7 cellular contexts compared by ENCODE assay signal in genomic region chr10:12195281-12195602, GRCh38. TPM values are rescaled to one million over a fixed set of nuclear protein-coding genes. Genes with fewer than 3 reads are reported as not detected.
DNase-seq lines count a peak whose midpoint lies in the region; ATAC-seq and TF ChIP-seq lines count a peak whose summit lies in the region.

No MANE protein-coding gene starts in this region.

- TF ChIP-seq CTCF in kidney epithelial cell (IDR thresholded peaks at IDR 0.05; ENCODE audit: insufficient read depth, low read length, poor library complexity, severe bottlenecking), result no peak

- peaks cover 19% of the 10 kb centered on the region for H3K36me3 Mint-ChIP-seq in activated naive CD8-positive, alpha-beta T cell treated with anti-CD3 and anti-CD28 coated beads, Interleukin-2, amount 10 ng/mL, durations not matched to agents 7 days and 5 days

- H3K27ac ChIP-seq in thymus (ENCODE audit: low read depth), result peak overlapping the region; percentile 95

- DNase-seq in activated naive CD8-positive, alpha-beta T cell treated with anti-CD3 and anti-CD28 coated beads, Interleukin-2, amount 10 ng/mL, durations not matched to agents 7 days and 5 days, result no peak
- DNase-seq in kidney epithelial cell (ENCODE audit: low read depth) (no peak), DMS153 treated with DMSO at 0.1 percent for 48 hours (lab: John Stamatoyannopoulos, UW; ENCODE audit: unreplicated experiment) (no peak), NCI-H69 (lab: John Stamatoyannopoulos, UW) (no peak)

- H3K36me3 ChIP-seq in kidney epithelial cell (ENCODE audit: control insufficient read depth, insufficient read depth, low read length) (no peaks in the 10 kb centered on the region), thymus (ENCODE audit: control insufficient read depth, insufficient read depth) (peaks cover 3% of the 10 kb centered on the region)

- POLR2A ChIA-PET in activated naive CD8-positive, alpha-beta T cell treated with anti-CD3 and anti-CD28 coated beads, Interleukin-2, amount 10 ng/mL, durations not matched to agents 7 days and 5 days (lab: Charles Lee), result interaction anchor here (0.7 to 2.1 kb wide), 11 partner anchors 14 to 1105 kb away, joined by 3 to 20 read pairs (median 4); partner anchors contain the start of genes CAMK1D, DHTKD1, PHYH and UPF2

- peaks cover 9% of the 10 kb centered on the region for H3K4me1 ChIP-seq in thymus (ENCODE audit: control insufficient read depth, insufficient read depth, low read length)

- WGBS in thymus, result under 1% methylated on average over 12 of the region's 12 CpGs

- no peaks in the 10 kb centered on the region for H3K9me3 Mint-ChIP-seq in activated naive CD8-positive, alpha-beta T cell treated with anti-CD3 and anti-CD28 coated beads, Interleukin-2, amount 10 ng/mL, durations not matched to agents 7 days and 5 days

- peak overlapping the region; percentile 92 for H3K27ac Mint-ChIP-seq in activated naive CD8-positive, alpha-beta T cell treated with anti-CD3 and anti-CD28 coated beads, Interleukin-2, amount 10 ng/mL, durations not matched to agents 7 days and 5 days

- H3K4me3 Mint-ChIP-seq in activated naive CD8-positive, alpha-beta T cell treated with anti-CD3 and anti-CD28 coated beads, Interleukin-2, amount 10 ng/mL, durations not matched to agents 7 days and 5 days, result peak overlapping the region; percentile 92

- peak overlapping the region; percentile 95 for H3K4me3 ChIP-seq in kidney epithelial cell (ENCODE audit: low read depth, low read length)
- peak overlapping the region; percentile 78 for H3K4me3 ChIP-seq in thymus (ENCODE audit: low read length)

- H3K27me3 ChIP-seq in kidney epithelial cell (ENCODE audit: control insufficient read depth, insufficient read depth, low read length) (no peaks in the 10 kb centered on the region), thymus (ENCODE audit: control insufficient read depth, insufficient read depth) (no peaks in the 10 kb centered on the region)

- peaks cover 32% of the 10 kb centered on the region for H3K4me1 Mint-ChIP-seq in activated naive CD8-positive, alpha-beta T cell treated with anti-CD3 and anti-CD28 coated beads, Interleukin-2, amount 10 ng/mL, durations not matched to agents 7 days and 5 days

- ATAC-seq in GM19328 (IDR thresholded peaks at IDR 0.05; ENCODE audit: unreplicated experiment), result peak; percentile 5
- peak; percentile 14 for ATAC-seq in HG03060 (IDR thresholded peaks at IDR 0.05; ENCODE audit: low read depth, unreplicated experiment)
- ATAC-seq in activated naive CD8-positive, alpha-beta T cell treated with anti-CD3 and anti-CD28 coated beads, Interleukin-2, amount 10 ng/mL, durations not matched to agents 7 days and 5 days (ENCODE audit: low read depth), result peak; percentile 5

- H3K9me3 ChIP-seq in thymus (ENCODE audit: control insufficient read depth), result no peaks in the 10 kb centered on the region

- no peaks in the 10 kb centered on the region for H3K27me3 Mint-ChIP-seq in activated naive CD8-positive, alpha-beta T cell treated with anti-CD3 and anti-CD28 coated beads, Interleukin-2, amount 10 ng/mL, durations not matched to agents 7 days and 5 days

RNA-seq across cellular contexts. Expression of gene NUDT5, which starts 0.4 kb away (rescaled TPM):
- 10 to 100 TPM; 71.4 to 74.8 TPM for total RNA-seq in activated naive CD8-positive, alpha-beta T cell treated with anti-CD3 and anti-CD28 coated beads, Interleukin-2, amount 10 ng/mL, durations not matched to agents 7 days and 5 days
- 56.8 and 77.2 TPM in 2 replicates for total RNA-seq in kidney epithelial cell
- polyA plus RNA-seq in thymus, result 47.2 TPM

RNA-seq across cellular contexts. Expression of gene CDC123, which starts 0.7 kb away (rescaled TPM):
- 10 to 100 TPM; 56.7 to 69.2 TPM for total RNA-seq in activated naive CD8-positive, alpha-beta T cell treated with anti-CD3 and anti-CD28 coated beads, Interleukin-2, amount 10 ng/mL, durations not matched to agents 7 days and 5 days
- total RNA-seq in kidney epithelial cell, result 89.2 and 93.4 TPM in 2 replicates
- polyA plus RNA-seq in thymus, result 50.7 TPM
